In the genomic region with DNA sequence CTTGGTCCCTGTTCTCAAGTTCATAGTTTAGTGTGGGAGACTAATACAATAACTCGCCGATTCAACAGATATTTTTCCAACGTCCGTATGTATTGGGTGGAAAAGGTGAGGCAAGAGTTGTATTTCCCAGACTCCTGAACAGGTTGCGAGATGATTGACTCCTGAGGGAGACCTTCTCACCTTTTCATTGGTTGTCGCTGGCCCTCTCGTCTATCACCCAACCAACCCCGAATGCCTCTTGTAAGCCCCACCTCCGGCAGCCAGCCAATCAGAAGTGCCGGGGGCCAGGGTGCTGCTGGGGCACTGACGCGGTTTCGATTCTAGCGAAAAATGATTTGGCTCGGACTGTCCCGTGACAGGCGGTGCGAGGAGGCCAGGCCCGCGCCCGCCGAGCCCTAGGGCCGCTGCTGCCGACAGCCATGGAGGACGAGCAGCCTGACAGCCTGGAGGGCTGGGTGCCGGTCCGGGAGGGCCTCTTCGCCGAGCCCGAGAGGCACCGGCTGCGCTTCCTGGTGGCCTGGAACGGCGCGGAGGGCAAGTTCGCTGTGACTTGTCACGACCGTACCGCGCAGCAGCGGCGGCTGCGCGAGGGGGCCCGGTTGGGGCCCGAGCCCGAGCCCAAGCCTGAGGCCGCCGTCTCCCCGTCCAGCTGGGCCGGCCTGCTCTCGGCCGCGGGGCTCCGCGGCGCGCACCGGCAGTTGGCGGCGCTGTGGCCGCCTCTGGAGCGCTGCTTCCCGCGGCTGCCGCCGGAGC, we compare ENCODE assay signal across 8 cellular contexts. TPM values are rescaled to one million over a fixed set of nuclear protein-coding genes. Genes with fewer than 3 reads are reported as not detected.
DNase-seq lines count a peak whose midpoint lies in the region; ATAC-seq and TF ChIP-seq lines count a peak whose summit lies in the region.

A gene with protein sequence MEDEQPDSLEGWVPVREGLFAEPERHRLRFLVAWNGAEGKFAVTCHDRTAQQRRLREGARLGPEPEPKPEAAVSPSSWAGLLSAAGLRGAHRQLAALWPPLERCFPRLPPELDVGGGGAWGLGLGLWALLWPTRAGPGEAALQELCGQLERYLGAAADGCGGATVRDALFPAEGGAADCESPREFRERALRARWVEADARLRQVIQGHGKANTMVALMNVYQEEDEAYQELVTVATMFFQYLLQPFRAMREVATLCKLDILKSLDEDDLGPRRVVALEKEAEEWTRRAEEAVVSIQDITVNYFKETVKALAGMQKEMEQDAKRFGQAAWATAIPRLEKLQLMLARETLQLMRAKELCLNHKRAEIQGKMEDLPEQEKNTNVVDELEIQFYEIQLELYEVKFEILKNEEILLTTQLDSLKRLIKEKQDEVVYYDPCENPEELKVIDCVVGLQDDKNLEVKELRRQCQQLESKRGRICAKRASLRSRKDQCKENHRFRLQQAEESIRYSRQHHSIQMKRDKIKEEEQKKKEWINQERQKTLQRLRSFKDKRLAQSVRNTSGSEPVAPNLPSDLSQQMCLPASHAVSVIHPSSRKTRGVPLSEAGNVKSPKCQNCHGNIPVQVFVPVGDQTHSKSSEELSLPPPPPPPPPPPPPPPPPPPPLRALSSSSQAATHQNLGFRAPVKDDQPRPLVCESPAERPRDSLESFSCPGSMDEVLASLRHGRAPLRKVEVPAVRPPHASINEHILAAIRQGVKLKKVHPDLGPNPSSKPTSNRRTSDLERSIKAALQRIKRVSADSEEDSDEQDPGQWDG (plus strand): TSS at position 321 of the 753 bp plus-strand sequence. CDS start 99 bp downstream, at position 420.

- H3K4me1 ChIP-seq in BE2C: no peaks in the 10 kb centered on the region

- TF ChIP-seq CTCF in BE2C (IDR thresholded peaks at IDR 0.05; ENCODE audit: low read depth, low read length): no peak

- ATAC-seq in HG03442 (IDR thresholded peaks at IDR 0.05; ENCODE audit: unreplicated experiment): peak; percentile 72
- peak; percentile 97 for ATAC-seq in activated CD4-positive, alpha-beta T cell treated with anti-CD3 and anti-CD28 coated beads for 36 hours

- H3K9me3 ChIP-seq in BE2C: no peaks in the 10 kb centered on the region

- H3K36me3 Mint-ChIP-seq in activated CD4-positive, alpha-beta T cell treated with anti-CD3 and anti-CD28 coated beads for 36 hours (ENCODE audit: low read depth): peaks cover 19% of the 10 kb centered on the region

- no peaks in the 10 kb centered on the region for H3K27me3 ChIP-seq in BE2C

- H3K27ac ChIP-seq in cingulate gyrus (ENCODE audit: low read depth, low read length): peak within 1 kb of the TSS; percentile 91

- intact Hi-C loops in activated CD4-positive, alpha-beta T cell treated with anti-CD3 and anti-CD28 coated beads for 36 hours (cut with DNase I, micrococcal nuclease): loop anchor here (1.0 to 10.0 kb wide), 12 partner anchors 59 to 762 kb away; partner anchors contain the start of genes AP3B2 (in 1 of the 2), BTBD1 (in 1 of the 2), HDGFL3 (in 1 of the 2) and MEX3B (in 1 of the 2)

- H3K9me3 Mint-ChIP-seq in activated CD4-positive, alpha-beta T cell treated with anti-CD3 and anti-CD28 coated beads for 36 hours (ENCODE audit: low read depth): no peaks in the 10 kb centered on the region

- H3K36me3 ChIP-seq in BE2C: peaks cover 2% of the 10 kb centered on the region; the same call in 1 of the 2 replicates

- POLR2A ChIA-PET in activated CD4-positive, alpha-beta T cell treated with anti-CD3 and anti-CD28 coated beads for 36 hours (lab: Charles Lee): interaction anchor here (0.8 kb wide), 1 partner anchor 274 kb away, joined by 3 read pairs; no protein-coding TSS in a partner anchor

- no peaks in the 10 kb centered on the region for H3K27me3 Mint-ChIP-seq in activated CD4-positive, alpha-beta T cell treated with anti-CD3 and anti-CD28 coated beads for 36 hours

- H3K4me3 Mint-ChIP-seq in activated CD4-positive, alpha-beta T cell treated with anti-CD3 and anti-CD28 coated beads for 36 hours: peak within 1 kb of the TSS; percentile 89

- CTCF ChIA-PET in activated CD4-positive, alpha-beta T cell treated with anti-CD3 and anti-CD28 coated beads for 36 hours (lab: Charles Lee): interaction anchor here (0.6 to 2.6 kb wide), 4 partner anchors 36 to 215 kb away, joined by 3 to 8 read pairs (median 3); no protein-coding TSS in a partner anchor

- peak within 1 kb of the TSS; percentile 91 for H3K4me3 ChIP-seq in BE2C (ENCODE audit: low read depth, low read length)

- H3K4me1 Mint-ChIP-seq in activated CD4-positive, alpha-beta T cell treated with anti-CD3 and anti-CD28 coated beads for 36 hours: peaks cover 34% of the 10 kb centered on the region

- peak; percentile 98 for DNase-seq in BE2C
- DNase-seq in GM19238 (ENCODE audit: insufficient read length, low spot score): peak; percentile 88
- DNase-seq in NCI-H510A treated with DMSO at 0.1 percent for 48 hours (lab: John Stamatoyannopoulos, UW): peak; percentile 90
- peak; percentile 97 for DNase-seq in activated CD4-positive, alpha-beta T cell treated with anti-CD3 and anti-CD28 coated beads for 36 hours
- DNase-seq in kidney tubule cell (ENCODE audit: low spot score): peak; percentile 99
- DNase-seq in stimulated activated CD4-positive, alpha-beta T cell treated with anti-CD3 and anti-CD28 coated beads, Interleukin-1b, Interleukin-23, amount 100 ng/mL, for 24 hours (ENCODE audit: low read depth in 4 of 4, low spot score in 1 of 4): peak; percentile 72 to 93 (median 88)

- peak within 1 kb of the TSS; percentile 86 for H3K27ac Mint-ChIP-seq in activated CD4-positive, alpha-beta T cell treated with anti-CD3 and anti-CD28 coated beads for 36 hours

RNA-seq across cellular contexts. Expression of the gene that starts here (rescaled TPM):
- polyA plus RNA-seq in BE2C (2012; ENCODE audit: insufficient read depth, insufficient read length, low read depth): 2.8 TPM
- 1 to 10 TPM; 3.4 to 4.0 TPM for total RNA-seq in activated CD4-positive, alpha-beta T cell treated with anti-CD3 and anti-CD28 coated beads for 36 hours

Comparison
In these comparisons a context has a peak if more than half of its experiments do, and no peak if none do; other contexts are left out.
1. Peak in every context shown above with its lines: DNase-seq, ATAC-seq, H3K4me3 ChIP-seq and H3K27ac ChIP-seq.